Comparison of ENCODE assay signal across 8 cellular contexts in the genomic region with DNA sequence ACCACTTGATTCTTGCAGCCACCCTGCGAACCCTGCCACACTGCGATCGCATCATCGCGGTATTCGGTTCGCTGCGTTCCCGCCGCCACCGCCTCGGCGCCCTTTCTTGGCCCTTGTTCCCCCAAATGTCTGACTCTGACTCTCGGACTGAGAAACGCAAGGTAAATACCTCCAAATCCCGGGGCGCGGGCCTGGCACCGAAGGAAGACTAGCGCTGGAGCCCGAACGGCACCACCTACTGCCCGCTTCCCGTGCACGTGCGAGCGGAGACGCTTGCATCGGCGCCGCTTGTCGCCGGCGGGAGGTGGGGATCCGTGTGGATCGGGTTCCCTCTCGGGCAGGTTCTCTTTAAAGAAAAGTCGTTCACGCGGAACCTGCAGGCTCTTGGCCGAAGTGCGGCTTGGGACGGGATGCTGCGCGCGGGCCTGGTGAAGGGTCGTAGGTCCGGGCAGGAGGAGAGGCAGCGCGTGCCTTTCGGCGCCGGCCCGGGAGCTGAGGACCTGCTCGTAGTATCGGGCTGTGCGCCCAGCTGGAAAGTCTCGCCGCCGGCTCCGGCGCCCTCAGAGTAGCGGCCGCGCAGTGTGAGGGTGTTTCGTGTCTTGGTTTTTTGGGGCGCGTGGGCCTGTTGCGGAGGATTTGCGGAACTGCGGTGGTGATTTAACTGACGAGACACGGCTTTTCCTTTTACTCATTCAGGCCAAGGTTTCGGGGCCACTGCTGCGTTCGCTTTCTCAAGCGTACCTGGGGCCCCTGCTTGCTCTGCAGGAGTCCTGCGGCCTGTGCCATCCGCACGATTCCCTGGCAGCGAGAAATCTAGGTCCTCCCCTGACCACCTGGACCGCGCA. TPM values are rescaled to one million over a fixed set of nuclear protein-coding genes. Genes with fewer than 3 reads are reported as not detected.
A peak's percentile ranks its signal among the peaks of the same experiment; 100 is the strongest.
DNase-seq lines count a peak whose midpoint lies in the region; ATAC-seq and TF ChIP-seq lines count a peak whose summit lies in the region.

No MANE protein-coding gene starts in this region.

- no peak for TF ChIP-seq CTCF in fibroblast of villous mesenchyme (IDR thresholded peaks at IDR 0.05; ENCODE audit: insufficient read depth, low read depth, low read length)
- TF ChIP-seq CTCF in neutrophil (IDR thresholded peaks at IDR 0.05): no peak

- peaks cover 10% of the 10 kb centered on the region for H3K27me3 Mint-ChIP-seq in activated T-cell treated with anti-CD3 and anti-CD28 coated beads, Interleukin-2, amount 50 U/mL, for 72 hours (ENCODE audit: low read depth)

- H3K9me3 Mint-ChIP-seq in activated T-cell treated with anti-CD3 and anti-CD28 coated beads, Interleukin-2, amount 50 U/mL, for 72 hours: no peaks in the 10 kb centered on the region

- DNase-seq in CD1c-positive myeloid dendritic cell (ENCODE audit: extremely low spot score) (peak; percentile 76), HCEC 1CT (peak; percentile 17), NCI-H69 (lab: John Stamatoyannopoulos, UW) (peak; percentile 76), fibroblast of villous mesenchyme (ENCODE audit: low read depth) (peak; percentile 42)
- peak; percentile 62 to 65 for DNase-seq in activated T-cell treated with anti-CD3 and anti-CD28 coated beads, Interleukin-2, amount 50 U/mL, for 72 hours

- H3K27ac Mint-ChIP-seq in activated T-cell treated with anti-CD3 and anti-CD28 coated beads, Interleukin-2, amount 50 U/mL, for 72 hours: peak overlapping the region; percentile 90

- under 1% methylated on average over 83 of the region's 83 CpGs for WGBS in urinary bladder

- H3K36me3 ChIP-seq in neutrophil: peaks cover 16% of the 10 kb centered on the region
- no peaks in the 10 kb centered on the region for H3K36me3 ChIP-seq in urinary bladder (ENCODE audit: insufficient read depth)

- H3K4me1 ChIP-seq in neutrophil (ENCODE audit: control insufficient read depth in 1 of 2, insufficient read depth in 1 of 2, low read depth in 1 of 2, low read length in 1 of 2) (peaks cover 56 to 57% of the 10 kb centered on the region in 2 experiments), urinary bladder (ENCODE audit: insufficient read depth) (peaks cover 2% of the 10 kb centered on the region)

- H3K4me3 Mint-ChIP-seq in activated T-cell treated with anti-CD3 and anti-CD28 coated beads, Interleukin-2, amount 50 U/mL, for 72 hours: peak overlapping the region; percentile 96 to 97

- H3K9me3 ChIP-seq in neutrophil: no peaks in the 10 kb centered on the region

- ATAC-seq in activated T-cell treated with anti-CD3 and anti-CD28 coated beads, Interleukin-2, amount 50 U/mL, for 72 hours (replicated peaks in 1 of 2): peak in 1 of 2 donors; percentile 9
- no peak for ATAC-seq in GM21786 (IDR thresholded peaks at IDR 0.05; ENCODE audit: unreplicated experiment)

- H3K36me3 Mint-ChIP-seq in activated T-cell treated with anti-CD3 and anti-CD28 coated beads, Interleukin-2, amount 50 U/mL, for 72 hours (ENCODE audit: insufficient read depth in 2 of 2): peaks cover 10 to 24% of the 10 kb centered on the region in 2 donors

- H3K27me3 ChIP-seq in neutrophil: peaks cover 62% of the 10 kb centered on the region

- peak overlapping the region; percentile 91 for H3K27ac ChIP-seq in neutrophil
- peak overlapping the region; percentile 6 for H3K27ac ChIP-seq in urinary bladder (ENCODE audit: low read depth)

- peaks cover 63% of the 10 kb centered on the region for H3K4me1 Mint-ChIP-seq in activated T-cell treated with anti-CD3 and anti-CD28 coated beads, Interleukin-2, amount 50 U/mL, for 72 hours (ENCODE audit: low read depth)

- peak overlapping the region; percentile 91 for H3K4me3 ChIP-seq in fibroblast of villous mesenchyme (ENCODE audit: low read depth, low read length)
- peak overlapping the region; percentile 96 to 97 for H3K4me3 ChIP-seq in neutrophil (ENCODE audit: low read depth in 1 of 2, low read length in 1 of 2)
- peak overlapping the region; percentile 71 for H3K4me3 ChIP-seq in urinary bladder (ENCODE audit: low read depth, low read length)

RNA-seq across cellular contexts. Expression of gene BCL2L11, which starts 0.5 kb away (rescaled TPM):
- total RNA-seq in activated T-cell treated with anti-CD3 and anti-CD28 coated beads, Interleukin-2, amount 50 U/mL, for 72 hours: 10 to 100 TPM; 35.4 to 36.0 TPM
- total RNA-seq in fibroblast of villous mesenchyme (0.86 and 1.6 TPM in 2 replicates), urinary bladder (10.2 TPM)
- 9.1 TPM for polyA plus RNA-seq in urinary bladder

Comparison
In these comparisons a context has a peak if more than half of its experiments do, and no peak if none do; other contexts are left out.
1. DNase-seq: peak in every context shown above with its lines; median percentile 76 in CD1c-positive myeloid dendritic cell; 76 in NCI-H69; 64 in activated T-cell treated with anti-CD3 and anti-CD28 coated beads, Interleukin-2, amount 50 U/mL, for 72 hours; 42 in fibroblast of villous mesenchyme; 17 in HCEC 1CT.